ENCODE assay signal across 1 cellular context in the genomic region with DNA sequence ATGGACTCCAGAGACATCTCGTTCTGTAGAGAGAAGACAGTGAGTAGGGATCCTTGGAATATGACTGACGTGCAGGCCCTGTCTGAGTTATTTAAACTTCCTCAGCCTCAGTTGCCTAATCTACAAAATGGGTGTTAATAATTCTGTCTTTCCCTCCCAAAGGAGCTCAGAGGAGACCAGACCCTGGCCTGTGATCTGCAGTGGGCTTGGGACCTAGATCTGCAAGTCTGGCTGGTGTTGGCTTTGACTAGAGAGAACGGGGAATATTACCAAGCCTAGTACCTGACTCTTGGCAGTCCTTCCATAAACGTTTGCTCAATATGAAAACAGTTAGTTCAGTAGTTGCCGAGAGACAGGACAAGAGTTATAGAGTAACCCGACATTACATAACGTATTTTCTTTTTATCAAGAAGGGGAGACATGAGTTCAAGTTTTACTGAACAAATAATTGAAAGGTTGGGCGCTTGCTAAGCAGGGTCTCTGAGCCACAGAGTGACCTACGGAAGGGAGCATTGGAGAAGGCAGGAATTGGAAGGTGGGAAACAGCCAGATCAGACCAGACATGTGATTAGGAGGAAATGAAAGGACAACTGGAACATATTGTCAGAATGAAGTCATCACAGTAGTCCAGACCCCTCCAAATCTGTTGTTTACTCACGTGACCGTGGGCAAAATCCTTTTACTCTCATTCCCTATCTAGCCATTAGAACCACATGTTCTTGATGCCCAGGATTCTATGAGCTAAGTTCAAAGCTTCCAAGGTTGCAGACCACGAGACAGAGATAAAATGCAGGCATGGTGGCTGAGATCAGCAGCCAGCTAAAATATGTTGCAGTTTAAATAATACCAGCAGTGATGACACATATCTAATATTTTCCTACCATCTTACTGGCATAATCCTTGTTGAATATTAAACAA.
TF ChIP-seq lines count a peak whose summit lies in the region.

No MANE protein-coding gene starts in this region.

TF ChIP-seq in HepG2, 621 proteins besides CTCF, POLR2A, EP300 and RAD21 (continued from another document):
- TF ChIP-seq, protein P1, sequence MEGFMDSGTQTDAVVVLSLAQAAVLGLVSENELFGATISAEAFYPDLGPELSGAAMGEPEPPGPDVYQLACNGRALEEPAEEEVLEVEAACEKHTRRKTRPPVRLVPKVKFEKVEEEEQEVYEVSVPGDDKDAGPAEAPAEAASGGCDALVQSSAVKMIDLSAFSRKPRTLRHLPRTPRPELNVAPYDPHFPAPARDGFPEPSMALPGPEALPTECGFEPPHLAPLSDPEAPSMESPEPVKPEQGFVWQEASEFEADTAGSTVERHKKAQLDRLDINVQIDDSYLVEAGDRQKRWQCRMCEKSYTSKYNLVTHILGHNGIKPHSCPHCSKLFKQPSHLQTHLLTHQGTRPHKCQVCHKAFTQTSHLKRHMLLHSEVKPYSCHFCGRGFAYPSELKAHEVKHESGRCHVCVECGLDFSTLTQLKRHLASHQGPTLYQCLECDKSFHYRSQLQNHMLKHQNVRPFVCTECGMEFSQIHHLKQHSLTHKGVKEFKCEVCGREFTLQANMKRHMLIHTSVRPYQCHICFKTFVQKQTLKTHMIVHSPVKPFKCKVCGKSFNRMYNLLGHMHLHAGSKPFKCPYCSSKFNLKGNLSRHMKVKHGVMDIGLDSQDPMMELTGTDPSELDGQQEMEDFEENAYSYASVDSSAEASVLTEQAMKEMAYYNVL (CRISPR knock-in tag; IDR thresholded peaks at IDR 0.05; ENCODE audit: borderline replicate concordance), result 0 out of 2 replicates have a peak, but pooled peaks have one; percentile 57
- TF ChIP-seq HOXA3 (CRISPR knock-in tag; IDR thresholded peaks at IDR 0.05), result 0 out of 2 replicates have a peak, but pooled peaks have one; percentile 33
- TF ChIP-seq TCF7 (IDR thresholded peaks at IDR 0.05; ENCODE audit: low read depth), result peak; percentile 35
- no peak for TF ChIP-seq SOX13 (IDR thresholded peaks at IDR 0.05)
- TF ChIP-seq SOX13 (CRISPR knock-in tag; conservative IDR thresholded peaks at IDR 0.05 in 1 of 2, IDR thresholded peaks at IDR 0.05 in 1 of 2), result peak in 1 of 2 experiments; percentile 60; a peak in 2 of 4 replicates
- TF ChIP-seq, protein P2, sequence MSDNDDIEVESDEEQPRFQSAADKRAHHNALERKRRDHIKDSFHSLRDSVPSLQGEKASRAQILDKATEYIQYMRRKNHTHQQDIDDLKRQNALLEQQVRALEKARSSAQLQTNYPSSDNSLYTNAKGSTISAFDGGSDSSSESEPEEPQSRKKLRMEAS (IDR thresholded peaks at IDR 0.05), result peak; percentile 64; the same call in 1 of the 2 replicates
- TF ChIP-seq ZNF264 (CRISPR knock-in tag; IDR thresholded peaks at IDR 0.05), result peak; percentile 69; the same call in 1 of the 2 replicates
- no peak for TF ChIP-seq MTF2 (CRISPR knock-in tag; IDR thresholded peaks at IDR 0.05; ENCODE audit: borderline replicate concordance)
- TF ChIP-seq CEBPB (IDR thresholded peaks at IDR 0.05; ENCODE audit: borderline replicate concordance, low read depth, low read length), result peak; percentile 76
- no peak for TF ChIP-seq YY1 (IDR thresholded peaks at IDR 0.05; ENCODE audit: insufficient read depth, insufficient replicate concordance, low read depth, low read length)
- TF ChIP-seq XRCC5 (optimal IDR thresholded peaks at IDR 0.05; ENCODE audit: low read length), result no peak
- TF ChIP-seq AKAP8 (CRISPR knock-in tag; IDR thresholded peaks at IDR 0.05), result no peak
- TF ChIP-seq NCOA2 (CRISPR knock-in tag; IDR thresholded peaks at IDR 0.05), result peak; percentile 74
- TF ChIP-seq ADNP (CRISPR knock-in tag; IDR thresholded peaks at IDR 0.05), result peak; percentile 34; the same call in 1 of the 2 replicates
- no peak for TF ChIP-seq ZNF10 (CRISPR knock-in tag; IDR thresholded peaks at IDR 0.05; ENCODE audit: borderline replicate concordance, low read depth)
- no peak; the same call in 1 of the 2 replicates for TF ChIP-seq SMC3 (IDR thresholded peaks at IDR 0.05; ENCODE audit: low read length)
- TF ChIP-seq, protein P3, sequence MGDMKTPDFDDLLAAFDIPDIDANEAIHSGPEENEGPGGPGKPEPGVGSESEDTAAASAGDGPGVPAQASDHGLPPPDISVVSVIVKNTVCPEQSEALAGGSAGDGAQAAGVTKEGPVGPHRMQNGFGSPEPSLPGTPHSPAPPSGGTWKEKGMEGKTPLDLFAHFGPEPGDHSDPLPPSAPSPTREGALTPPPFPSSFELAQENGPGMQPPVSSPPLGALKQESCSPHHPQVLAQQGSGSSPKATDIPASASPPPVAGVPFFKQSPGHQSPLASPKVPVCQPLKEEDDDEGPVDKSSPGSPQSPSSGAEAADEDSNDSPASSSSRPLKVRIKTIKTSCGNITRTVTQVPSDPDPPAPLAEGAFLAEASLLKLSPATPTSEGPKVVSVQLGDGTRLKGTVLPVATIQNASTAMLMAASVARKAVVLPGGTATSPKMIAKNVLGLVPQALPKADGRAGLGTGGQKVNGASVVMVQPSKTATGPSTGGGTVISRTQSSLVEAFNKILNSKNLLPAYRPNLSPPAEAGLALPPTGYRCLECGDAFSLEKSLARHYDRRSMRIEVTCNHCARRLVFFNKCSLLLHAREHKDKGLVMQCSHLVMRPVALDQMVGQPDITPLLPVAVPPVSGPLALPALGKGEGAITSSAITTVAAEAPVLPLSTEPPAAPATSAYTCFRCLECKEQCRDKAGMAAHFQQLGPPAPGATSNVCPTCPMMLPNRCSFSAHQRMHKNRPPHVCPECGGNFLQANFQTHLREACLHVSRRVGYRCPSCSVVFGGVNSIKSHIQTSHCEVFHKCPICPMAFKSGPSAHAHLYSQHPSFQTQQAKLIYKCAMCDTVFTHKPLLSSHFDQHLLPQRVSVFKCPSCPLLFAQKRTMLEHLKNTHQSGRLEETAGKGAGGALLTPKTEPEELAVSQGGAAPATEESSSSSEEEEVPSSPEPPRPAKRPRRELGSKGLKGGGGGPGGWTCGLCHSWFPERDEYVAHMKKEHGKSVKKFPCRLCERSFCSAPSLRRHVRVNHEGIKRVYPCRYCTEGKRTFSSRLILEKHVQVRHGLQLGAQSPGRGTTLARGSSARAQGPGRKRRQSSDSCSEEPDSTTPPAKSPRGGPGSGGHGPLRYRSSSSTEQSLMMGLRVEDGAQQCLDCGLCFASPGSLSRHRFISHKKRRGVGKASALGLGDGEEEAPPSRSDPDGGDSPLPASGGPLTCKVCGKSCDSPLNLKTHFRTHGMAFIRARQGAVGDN (CRISPR knock-in tag; IDR thresholded peaks at IDR 0.05), result peak; percentile 5; the same call in 1 of the 2 replicates
- no peak for TF ChIP-seq ZNF180 (CRISPR knock-in tag; IDR thresholded peaks at IDR 0.05; ENCODE audit: borderline replicate concordance, low read depth)
- peak; percentile 69 for TF ChIP-seq SOX5 (CRISPR knock-in tag; IDR thresholded peaks at IDR 0.05; ENCODE audit: borderline replicate concordance)
- TF ChIP-seq, protein P4, sequence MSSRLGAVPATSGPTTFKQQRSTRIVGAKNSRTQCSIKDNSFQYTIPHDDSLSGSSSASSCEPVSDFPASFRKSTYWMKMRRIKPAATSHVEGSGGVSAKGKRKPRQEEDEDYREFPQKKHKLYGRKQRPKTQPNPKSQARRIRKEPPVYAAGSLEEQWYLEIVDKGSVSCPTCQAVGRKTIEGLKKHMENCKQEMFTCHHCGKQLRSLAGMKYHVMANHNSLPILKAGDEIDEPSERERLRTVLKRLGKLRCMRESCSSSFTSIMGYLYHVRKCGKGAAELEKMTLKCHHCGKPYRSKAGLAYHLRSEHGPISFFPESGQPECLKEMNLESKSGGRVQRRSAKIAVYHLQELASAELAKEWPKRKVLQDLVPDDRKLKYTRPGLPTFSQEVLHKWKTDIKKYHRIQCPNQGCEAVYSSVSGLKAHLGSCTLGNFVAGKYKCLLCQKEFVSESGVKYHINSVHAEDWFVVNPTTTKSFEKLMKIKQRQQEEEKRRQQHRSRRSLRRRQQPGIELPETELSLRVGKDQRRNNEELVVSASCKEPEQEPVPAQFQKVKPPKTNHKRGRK (CRISPR knock-in tag; IDR thresholded peaks at IDR 0.05), result no peak
- TF ChIP-seq SP4 (CRISPR knock-in tag; IDR thresholded peaks at IDR 0.05), result peak; percentile 46; the same call in 1 of the 2 replicates
- peak; percentile 43; the same call in 1 of the 2 replicates for TF ChIP-seq FOSL2 (CRISPR knock-in tag; IDR thresholded peaks at IDR 0.05)
- TF ChIP-seq, protein P5, sequence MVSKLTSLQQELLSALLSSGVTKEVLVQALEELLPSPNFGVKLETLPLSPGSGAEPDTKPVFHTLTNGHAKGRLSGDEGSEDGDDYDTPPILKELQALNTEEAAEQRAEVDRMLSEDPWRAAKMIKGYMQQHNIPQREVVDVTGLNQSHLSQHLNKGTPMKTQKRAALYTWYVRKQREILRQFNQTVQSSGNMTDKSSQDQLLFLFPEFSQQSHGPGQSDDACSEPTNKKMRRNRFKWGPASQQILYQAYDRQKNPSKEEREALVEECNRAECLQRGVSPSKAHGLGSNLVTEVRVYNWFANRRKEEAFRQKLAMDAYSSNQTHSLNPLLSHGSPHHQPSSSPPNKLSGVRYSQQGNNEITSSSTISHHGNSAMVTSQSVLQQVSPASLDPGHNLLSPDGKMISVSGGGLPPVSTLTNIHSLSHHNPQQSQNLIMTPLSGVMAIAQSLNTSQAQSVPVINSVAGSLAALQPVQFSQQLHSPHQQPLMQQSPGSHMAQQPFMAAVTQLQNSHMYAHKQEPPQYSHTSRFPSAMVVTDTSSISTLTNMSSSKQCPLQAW (CRISPR knock-in tag; IDR thresholded peaks at IDR 0.05), result peak; percentile 89
- TF ChIP-seq ZNF619 (CRISPR knock-in tag; IDR thresholded peaks at IDR 0.05), result no peak
- peak; percentile 31; the same call in 1 of the 2 replicates for TF ChIP-seq ZNF878 (CRISPR knock-in tag; IDR thresholded peaks at IDR 0.05)
- 0 out of 2 replicates have a peak, but pooled peaks have one; percentile 37 for TF ChIP-seq TOE1 (CRISPR knock-in tag; IDR thresholded peaks at IDR 0.05)
- TF ChIP-seq KLF16 (CRISPR knock-in tag; IDR thresholded peaks at IDR 0.05), result peak in 1 of 2 experiments; percentile 48; a peak in 2 of 4 replicates
- TF ChIP-seq AHR (CRISPR knock-in tag; IDR thresholded peaks at IDR 0.05), result no peak
- peak; percentile 60; the same call in 1 of the 2 replicates for TF ChIP-seq KDM1A (CRISPR knock-in tag; IDR thresholded peaks at IDR 0.05)
- no peak for TF ChIP-seq CENPX (CRISPR knock-in tag; IDR thresholded peaks at IDR 0.05)
- TF ChIP-seq, protein P6, sequence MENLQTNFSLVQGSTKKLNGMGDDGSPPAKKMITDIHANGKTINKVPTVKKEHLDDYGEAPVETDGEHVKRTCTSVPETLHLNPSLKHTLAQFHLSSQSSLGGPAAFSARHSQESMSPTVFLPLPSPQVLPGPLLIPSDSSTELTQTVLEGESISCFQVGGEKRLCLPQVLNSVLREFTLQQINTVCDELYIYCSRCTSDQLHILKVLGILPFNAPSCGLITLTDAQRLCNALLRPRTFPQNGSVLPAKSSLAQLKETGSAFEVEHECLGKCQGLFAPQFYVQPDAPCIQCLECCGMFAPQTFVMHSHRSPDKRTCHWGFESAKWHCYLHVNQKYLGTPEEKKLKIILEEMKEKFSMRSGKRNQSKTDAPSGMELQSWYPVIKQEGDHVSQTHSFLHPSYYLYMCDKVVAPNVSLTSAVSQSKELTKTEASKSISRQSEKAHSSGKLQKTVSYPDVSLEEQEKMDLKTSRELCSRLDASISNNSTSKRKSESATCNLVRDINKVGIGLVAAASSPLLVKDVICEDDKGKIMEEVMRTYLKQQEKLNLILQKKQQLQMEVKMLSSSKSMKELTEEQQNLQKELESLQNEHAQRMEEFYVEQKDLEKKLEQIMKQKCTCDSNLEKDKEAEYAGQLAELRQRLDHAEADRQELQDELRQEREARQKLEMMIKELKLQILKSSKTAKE (CRISPR knock-in tag; IDR thresholded peaks at IDR 0.05; ENCODE audit: borderline replicate concordance), result peak; percentile 81
- peak; percentile 88 for TF ChIP-seq RXRB (CRISPR knock-in tag; IDR thresholded peaks at IDR 0.05; ENCODE audit: borderline replicate concordance)
- peak; percentile 30; the same call in 1 of the 2 replicates for TF ChIP-seq ZNF644 (CRISPR knock-in tag; IDR thresholded peaks at IDR 0.05; ENCODE audit: low read depth)
- no peak for TF ChIP-seq NPAS2 (CRISPR knock-in tag; IDR thresholded peaks at IDR 0.05; ENCODE audit: borderline replicate concordance)
- peak; percentile 68 for TF ChIP-seq JUN (CRISPR knock-in tag; IDR thresholded peaks at IDR 0.05)
